Comparison of ENCODE assay signal across 15 cellular contexts in genomic region chr13:35763060-35763804, GRCh38.
DNase-seq lines count a peak whose midpoint lies in the region; ATAC-seq, FAIRE-seq and TF ChIP-seq lines count a peak whose summit lies in the region.
"Had no signal": no experiment of that assay in that cellular context is flagged by ENCODE, and none has a peak within 500 bp of the region (broad histone marks: within the 10 kb centered on the region; RNA-seq: fewer than 3 reads in every experiment).

No MANE protein-coding gene starts in this region.

- no peak overlapping the region for H4K8ac ChIP-seq in mesenchymal stem cell (ENCODE audit: low read length)

- FAIRE-seq in urothelium cell line (lab: Jason Lieb, UNC) = peak; percentile 95
- FAIRE-seq: A204.1 had no signal

- no peak overlapping the region for H3K18ac ChIP-seq in mesenchymal stem cell (ENCODE audit: low read depth in 1 of 2, low read length in 2 of 2)

- no peak overlapping the region for H3K14ac ChIP-seq in mesenchymal stem cell (ENCODE audit: low read length in 2 of 2)

- intact Hi-C loops in upper lobe of right lung (cut with DNase I) = no loop called here

- H3K27ac ChIP-seq in HEK293 (ENCODE audit: extremely low read depth, low read depth, low read length) (no peak overlapping the region), WERI-Rb-1 (peak overlapping the region; percentile 96; the same call in 1 of the 2 replicates), mesenchymal stem cell (ENCODE audit: low read length, poor library complexity, severe bottlenecking) (no peak overlapping the region), upper lobe of right lung (no peak overlapping the region)
- no peak overlapping the region for H3K27ac ChIP-seq in effector memory CD4-positive, alpha-beta T cell (ENCODE audit: insufficient read depth, low read length, poor library complexity, severe bottlenecking)

- H3K4me3 ChIP-seq in HEK293 (ENCODE audit: low read depth, low read length) = no peak overlapping the region
- no peak overlapping the region for H3K4me3 ChIP-seq in WERI-Rb-1 (ENCODE audit: low read depth, low read length)
- H3K4me3 ChIP-seq in mesenchymal stem cell (ENCODE audit: insufficient read depth in 1 of 2, low read depth in 1 of 2, low read length in 2 of 2) = no peak overlapping the region
- no peak overlapping the region for H3K4me3 ChIP-seq in upper lobe of right lung
- no peak overlapping the region for H3K4me3 ChIP-seq in effector memory CD4-positive, alpha-beta T cell (ENCODE audit: insufficient read depth, low read depth, low read length, poor library complexity, severe bottlenecking)
- H3K4me3 ChIP-seq: GM12878, GM23338 had no signal

- H3K79me1 ChIP-seq in mesenchymal stem cell (replicated peaks; ENCODE audit: low read length, poor library complexity, severe bottlenecking) = no peaks in the 10 kb centered on the region

- peak overlapping the region; percentile 36 for H4K91ac ChIP-seq in mesenchymal stem cell (ENCODE audit: low read length)

- no peak overlapping the region for H2AFZ ChIP-seq in mesenchymal stem cell (ENCODE audit: low read depth, low read length)
- H2AFZ ChIP-seq: GM23338 had no signal

- no peak overlapping the region for H3K4ac ChIP-seq in mesenchymal stem cell (ENCODE audit: low read depth in 1 of 2, low read length in 2 of 2)

- DNase-seq in WERI-Rb-1 (no peak), mesenchymal stem cell (no peak), urothelium cell line (ENCODE audit: low spot score) (no peak), NCI-H1436 treated with DMSO at 0.1 percent for 48 hours (lab: John Stamatoyannopoulos, UW) (no peak), upper lobe of right lung (no peak)
- DNase-seq in effector memory CD4-positive, alpha-beta T cell = no peak
- DNase-seq: C1 segment of cervical spinal cord; Calu3; CD4-positive, alpha-beta T cell; DMS79; H9 had no signal

- H3K9me3 ChIP-seq in HEK293 (ENCODE audit: control insufficient read depth, insufficient read depth, low read depth, low read length) (no peaks in the 10 kb centered on the region), WERI-Rb-1 (ENCODE audit: severe bottlenecking) (no peaks in the 10 kb centered on the region), mesenchymal stem cell (ENCODE audit: control insufficient read depth, low read length) (no peaks in the 10 kb centered on the region), upper lobe of right lung (no peaks in the 10 kb centered on the region)
- H3K9me3 ChIP-seq in effector memory CD4-positive, alpha-beta T cell (ENCODE audit: control insufficient read depth, low read length) = no peaks in the 10 kb centered on the region

- H3K23ac ChIP-seq in mesenchymal stem cell (ENCODE audit: low read length in 2 of 2) = no peak overlapping the region

- POLR2A ChIA-PET in HEK293 (lab: Yijun Ruan, JAX) = no interaction called here

- H2BK15ac ChIP-seq in mesenchymal stem cell (ENCODE audit: low read depth, poor library complexity, severe bottlenecking) = no peak overlapping the region

- H2BK5ac ChIP-seq in mesenchymal stem cell (ENCODE audit: low read depth, low read length, poor library complexity, severe bottlenecking) = no peak overlapping the region

- H2BK120ac ChIP-seq in mesenchymal stem cell (ENCODE audit: low read depth, low read length) = no peak overlapping the region

- H3K27me3 ChIP-seq in WERI-Rb-1 (ENCODE audit: insufficient read depth, low read depth, severe bottlenecking) = no peaks in the 10 kb centered on the region
- no peaks in the 10 kb centered on the region for H3K27me3 ChIP-seq in mesenchymal stem cell (ENCODE audit: control insufficient read depth in 1 of 2, insufficient read depth in 1 of 2, low read length in 2 of 2)
- H3K27me3 ChIP-seq in upper lobe of right lung = no peaks in the 10 kb centered on the region
- no peaks in the 10 kb centered on the region for H3K27me3 ChIP-seq in effector memory CD4-positive, alpha-beta T cell (replicated peaks; ENCODE audit: control insufficient read depth, insufficient read depth, low read length, poor library complexity, severe bottlenecking)

- H3K4me2 ChIP-seq in mesenchymal stem cell (ENCODE audit: low read length, poor library complexity, severe bottlenecking) = no peak overlapping the region
- H3K4me2 ChIP-seq: GM23338 had no signal

- TF ChIP-seq CTCF in HEK293 (tag by site-specific recombination; IDR thresholded peaks at IDR 0.05) (no peak), WERI-Rb-1 (IDR thresholded peaks at IDR 0.05; ENCODE audit: low read depth, low read length) (no peak), upper lobe of right lung (IDR thresholded peaks at IDR 0.05) (no peak)

- H3K9ac ChIP-seq in mesenchymal stem cell (ENCODE audit: low read length) = no peak overlapping the region

- CTCF ChIA-PET in HEK293 (lab: Yijun Ruan, JAX) = no interaction called here

- no peak for ATAC-seq in upper lobe of right lung
- ATAC-seq: GM12878, GM23338 had no signal

- H2AK5ac ChIP-seq in mesenchymal stem cell (ENCODE audit: low read length, severe bottlenecking) = no peak overlapping the region

- H2BK12ac ChIP-seq in mesenchymal stem cell (ENCODE audit: low read length in 2 of 2) = no peak overlapping the region

- no peaks in the 10 kb centered on the region for H3K36me3 ChIP-seq in HEK293 (ENCODE audit: control insufficient read depth in 2 of 2, insufficient read depth in 1 of 2, low read length in 2 of 2)
- no peaks in the 10 kb centered on the region for H3K36me3 ChIP-seq in WERI-Rb-1
- no peaks in the 10 kb centered on the region for H3K36me3 ChIP-seq in mesenchymal stem cell (ENCODE audit: control insufficient read depth in 1 of 2, insufficient read depth in 2 of 2, low read depth in 1 of 2, low read length in 2 of 2)
- no peaks in the 10 kb centered on the region for H3K36me3 ChIP-seq in upper lobe of right lung
- H3K36me3 ChIP-seq in effector memory CD4-positive, alpha-beta T cell (ENCODE audit: control insufficient read depth, insufficient read depth, low read length) = no peaks in the 10 kb centered on the region

- WGBS in mesenchymal stem cell = 79% methylated on average over 5 of the region's 5 CpGs

- H3K4me1 ChIP-seq in HEK293 (ENCODE audit: control insufficient read depth, insufficient read depth, low read length) (no peaks in the 10 kb centered on the region), mesenchymal stem cell (ENCODE audit: control insufficient read depth, insufficient read depth, low read depth, low read length) (peaks cover 7% of the 10 kb centered on the region), upper lobe of right lung (no peaks in the 10 kb centered on the region)
- no peaks in the 10 kb centered on the region for H3K4me1 ChIP-seq in effector memory CD4-positive, alpha-beta T cell (ENCODE audit: control insufficient read depth, insufficient read depth, low read length, poor library complexity, severe bottlenecking)

TF ChIP-seq in HEK293, 187 proteins besides CTCF, POLR2A, EP300 and RAD21:
- TF ChIP-seq ZEB2 (tag by site-specific recombination; IDR thresholded peaks at IDR 0.05) = peak; percentile 99
- peak; percentile 76 for TF ChIP-seq EGR2 (tag by site-specific recombination; IDR thresholded peaks at IDR 0.05; ENCODE audit: low read depth)
- TF ChIP-seq ZNF18 (tag by site-specific recombination; IDR thresholded peaks at IDR 0.05) = peak; percentile 87
- TF ChIP-seq ZFHX2 (tag by site-specific recombination; conservative IDR thresholded peaks at IDR 0.05) = peak; percentile 94
- no peak for TF ChIP-seq PBX3 (CRISPR knock-in tag; IDR thresholded peaks at IDR 0.05)
